9 cellular contexts compared by ENCODE assay signal in the genomic region with DNA sequence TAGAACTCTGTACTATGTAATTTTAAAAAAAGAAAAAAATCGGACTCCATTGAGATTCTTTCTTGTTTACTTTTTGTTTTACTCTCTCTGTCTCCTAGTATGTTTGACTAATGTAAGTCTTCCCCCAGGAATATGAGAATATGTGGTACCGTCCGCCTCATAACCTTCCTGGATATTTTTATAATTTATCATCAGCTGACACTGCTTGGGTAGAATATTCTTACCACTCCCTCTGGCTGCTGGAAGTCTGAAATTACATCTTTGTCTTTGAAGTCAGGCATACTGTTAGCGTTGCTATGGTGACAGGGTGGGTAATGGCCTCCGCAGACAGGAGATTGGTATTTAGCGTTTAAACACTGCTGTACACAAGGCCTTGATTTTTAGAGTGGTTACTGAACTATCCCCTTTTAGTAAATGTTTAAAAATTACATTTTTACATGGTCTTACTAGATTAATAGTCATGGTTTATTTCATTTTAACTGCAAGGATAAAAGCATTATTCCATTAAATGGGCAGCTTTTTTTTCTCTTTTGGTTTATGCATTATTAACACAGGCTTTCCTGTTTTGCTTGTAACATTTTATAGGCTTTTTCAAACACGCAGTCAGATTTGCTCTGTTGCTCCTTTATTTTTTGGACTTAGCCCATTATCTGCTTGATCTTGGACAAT.
DNase-seq lines count a peak whose midpoint lies in the region; ATAC-seq and TF ChIP-seq lines count a peak whose summit lies in the region.
"Had no signal": no experiment of that assay in that cellular context is flagged by ENCODE, and none has a peak within 500 bp of the region (broad histone marks: within the 10 kb centered on the region; RNA-seq: fewer than 3 reads in every experiment).

No MANE protein-coding gene starts in this region.

- TF ChIP-seq EP300 in sigmoid colon (IDR thresholded peaks at IDR 0.05): no peak

- H3K9me3 Mint-ChIP-seq in activated naive CD8-positive, alpha-beta T cell treated with anti-CD3 and anti-CD28 coated beads for 36 hours: no peaks in the 10 kb centered on the region

- no peak overlapping the region for H3K4me3 Mint-ChIP-seq in activated naive CD8-positive, alpha-beta T cell treated with anti-CD3 and anti-CD28 coated beads for 36 hours

- no peak overlapping the region for H3K27ac Mint-ChIP-seq in activated naive CD8-positive, alpha-beta T cell treated with anti-CD3 and anti-CD28 coated beads for 36 hours

- peaks cover 57% of the 10 kb centered on the region for H3K4me1 Mint-ChIP-seq in activated naive CD8-positive, alpha-beta T cell treated with anti-CD3 and anti-CD28 coated beads for 36 hours

- peak; percentile 27 for DNase-seq in stimulated activated CD4-positive, alpha-beta T cell treated with anti-CD3 and anti-CD28 coated beads, Interleukin-4, amount 100 ng/mL, for 24 hours
- DNase-seq in stimulated activated CD4-positive, alpha-beta T cell treated with anti-CD3 and anti-CD28 coated beads, Interleukin-4, amount 100 ng/mL, for 1 hour: no peak
- DNase-seq in NCI-H1436 treated with DMSO at 0.1 percent for 48 hours (lab: John Stamatoyannopoulos, UW) (peak; percentile 84), left cardiac atrium (no peak), sigmoid colon (no peak), posterior vena cava (ENCODE audit: low spot score) (no peak)
- DNase-seq in activated naive CD8-positive, alpha-beta T cell treated with anti-CD3 and anti-CD28 coated beads for 36 hours: peak; percentile 28

- ATAC-seq in left cardiac atrium (peak; percentile 56 to 86), HG03378 (IDR thresholded peaks at IDR 0.05; ENCODE audit: unreplicated experiment) (no peak)

- no peaks in the 10 kb centered on the region for H3K9me3 ChIP-seq in sigmoid colon
- H3K9me3 ChIP-seq: neutrophil had no signal

- intact Hi-C loops in left cardiac atrium (cut with DNase I): loop anchor here in 1 of 2 donors (10.0 kb wide), 1 partner anchor 169 kb away; no protein-coding TSS in a partner anchor
- intact Hi-C loops in sigmoid colon (cut with DNase I): loop anchor here (2.0 kb wide), 1 partner anchor 267 kb away; no protein-coding TSS in a partner anchor
- intact Hi-C loops in posterior vena cava (cut with DNase I): loop anchor here in 1 of 2 donors (10.0 kb wide), 1 partner anchor 389 kb away; no protein-coding TSS in a partner anchor

- H3K36me3 ChIP-seq in sigmoid colon: no peaks in the 10 kb centered on the region
- H3K36me3 ChIP-seq: neutrophil had no signal

- TF ChIP-seq CTCF in sigmoid colon (IDR thresholded peaks at IDR 0.05): peak in 3 of 4 experiments; percentile 29 to 33 (median 31)

- TF ChIP-seq POLR2A in sigmoid colon (IDR thresholded peaks at IDR 0.05): no peak

- peaks cover 3% of the 10 kb centered on the region for H3K36me3 Mint-ChIP-seq in activated naive CD8-positive, alpha-beta T cell treated with anti-CD3 and anti-CD28 coated beads for 36 hours

- H3K27me3 Mint-ChIP-seq in activated naive CD8-positive, alpha-beta T cell treated with anti-CD3 and anti-CD28 coated beads for 36 hours: no peaks in the 10 kb centered on the region

- H3K4me3 ChIP-seq in sigmoid colon: no peak overlapping the region

- H3K27me3 ChIP-seq in sigmoid colon: no peaks in the 10 kb centered on the region
- H3K27me3 ChIP-seq: neutrophil had no signal

- WGBS in sigmoid colon, 2 donors: 14 to 24% methylated on average over 7 of the region's 7 CpGs

- peak overlapping the region; percentile 34 to 73 (median 54) for H3K27ac ChIP-seq in sigmoid colon
- H3K27ac ChIP-seq: neutrophil had no signal

- H3K4me1 ChIP-seq in sigmoid colon: peaks cover 0 to 82% (median 76%) of the 10 kb centered on the region in 4 donors

Comparison
In these comparisons a context has a peak if more than half of its experiments do, and no peak if none do; other contexts are left out.
1. DNase-seq: peak in stimulated activated CD4-positive, alpha-beta T cell treated with anti-CD3 and anti-CD28 coated beads, Interleukin-4, amount 100 ng/mL, for 24 hours (single experiment), NCI-H1436 treated with DMSO at 0.1 percent for 48 hours (single experiment) and activated naive CD8-positive, alpha-beta T cell treated with anti-CD3 and anti-CD28 coated beads for 36 hours (single experiment); none in stimulated activated CD4-positive, alpha-beta T cell treated with anti-CD3 and anti-CD28 coated beads, Interleukin-4, amount 100 ng/mL, for 1 hour (single experiment), left cardiac atrium (single experiment), sigmoid colon (single experiment) and posterior vena cava (single experiment).